ENCODE assay signal across 20 cellular contexts in the genomic region with DNA sequence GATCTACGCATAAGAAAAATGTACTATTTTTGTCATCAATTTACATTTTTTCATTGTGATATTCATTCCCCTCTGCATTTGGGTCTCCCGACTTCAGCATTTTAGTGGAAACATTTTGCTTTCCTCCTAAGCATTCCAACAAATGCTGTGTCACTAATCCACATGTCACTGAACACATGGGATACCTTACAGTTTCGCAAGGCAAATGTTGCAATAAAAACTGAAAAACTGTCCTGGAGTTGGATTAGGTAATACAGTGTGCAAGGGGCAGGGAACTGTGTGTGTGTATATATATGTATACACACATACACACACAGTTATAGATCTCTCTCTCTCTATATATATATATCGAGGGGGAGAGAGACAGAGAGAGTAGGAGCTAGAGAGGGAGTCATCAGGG.
A peak's percentile ranks its signal among the peaks of the same experiment; 100 is the strongest.
DNase-seq lines count a peak whose midpoint lies in the region; ATAC-seq and TF ChIP-seq lines count a peak whose summit lies in the region.
"Had no signal": no experiment of that assay in that cellular context is flagged by ENCODE, and none has a peak within 500 bp of the region (broad histone marks: within the 10 kb centered on the region; RNA-seq: fewer than 3 reads in every experiment).

No MANE protein-coding gene starts in this region.

- ATAC-seq in GM19324 (IDR thresholded peaks at IDR 0.05; ENCODE audit: low FRiP score, unreplicated experiment), result no peak
- ATAC-seq: activated naive CD4-positive, alpha-beta T cell treated with anti-CD3 and anti-CD28 coated beads, Interleukin-2, amount 50 U/mL, for 72 hours; CD8-positive, alpha-beta T cell; stimulated activated memory B cell treated with anti-CD40 and anti-IgM and Interleukin-4, amounts not matched to agents 10 μg/mL and 1 μg/mL and 100 μg/mL, for 72 hours had no signal

- peaks cover 0 to 6% (median 3%) of the 10 kb centered on the region in 8 donors for H3K9me3 Mint-ChIP-seq in CD4-positive, alpha-beta memory T cell

- no peaks in the 10 kb centered on the region for H3K36me3 ChIP-seq in adipocyte (ENCODE audit: control insufficient read depth, insufficient read depth, low read length, severe bottlenecking)
- H3K36me3 ChIP-seq in CD4-positive, alpha-beta memory T cell (ENCODE audit: insufficient read depth, low read length), result no peaks in the 10 kb centered on the region
- H3K36me3 ChIP-seq: thyroid gland had no signal

- no peak overlapping the region for H3K27ac Mint-ChIP-seq in CD4-positive, alpha-beta memory T cell
- H3K27ac Mint-ChIP-seq: activated naive CD4-positive, alpha-beta T cell treated with anti-CD3 and anti-CD28 coated beads, Interleukin-2, amount 50 U/mL, for 72 hours; CD8-positive, alpha-beta T cell; stimulated activated memory B cell treated with anti-CD40 and anti-IgM and Interleukin-4, amounts not matched to agents 10 μg/mL and 1 μg/mL and 100 μg/mL, for 72 hours had no signal

- intact Hi-C loops in CD4-positive, alpha-beta memory T cell (cut with micrococcal nuclease), result no loop called here

- CTCF ChIA-PET in CD4-positive, alpha-beta memory T cell (lab: Charles Lee; ENCODE audit: partially characterized antibody), result no interaction called here

- H3K27ac ChIP-seq in CD4-positive, alpha-beta memory T cell (ENCODE audit: low read depth, low read length), result no peak overlapping the region
- H3K27ac ChIP-seq: thyroid gland had no signal

- POLR2A ChIA-PET in CD4-positive, alpha-beta memory T cell (lab: Charles Lee; ENCODE audit: partially characterized antibody), result no interaction called here

- H3K9me3 ChIP-seq in adipocyte (ENCODE audit: control insufficient read depth, low read length), result no peaks in the 10 kb centered on the region
- H3K9me3 ChIP-seq in CD4-positive, alpha-beta memory T cell (ENCODE audit: control insufficient read depth in 1 of 2, low read length in 2 of 2), result no peaks in the 10 kb centered on the region
- H3K9me3 ChIP-seq: thyroid gland had no signal

- H3K36me3 Mint-ChIP-seq in CD4-positive, alpha-beta memory T cell, result no peaks in the 10 kb centered on the region
- H3K36me3 Mint-ChIP-seq: activated naive CD4-positive, alpha-beta T cell treated with anti-CD3 and anti-CD28 coated beads, Interleukin-2, amount 50 U/mL, for 72 hours; CD8-positive, alpha-beta T cell; stimulated activated memory B cell treated with anti-CD40 and anti-IgM and Interleukin-4, amounts not matched to agents 10 μg/mL and 1 μg/mL and 100 μg/mL, for 72 hours had no signal

- H3K27me3 Mint-ChIP-seq in CD4-positive, alpha-beta memory T cell, result no peaks in the 10 kb centered on the region
- H3K27me3 Mint-ChIP-seq: stimulated activated memory B cell treated with anti-CD40 and anti-IgM and Interleukin-4, amounts not matched to agents 10 μg/mL and 1 μg/mL and 100 μg/mL, for 72 hours had no signal

- peaks cover 28% of the 10 kb centered on the region for H3K4me1 ChIP-seq in adipocyte (ENCODE audit: control insufficient read depth, insufficient read depth, low read length)
- H3K4me1 ChIP-seq in CD4-positive, alpha-beta memory T cell (ENCODE audit: insufficient read depth, low read length), result no peaks in the 10 kb centered on the region

- no peak overlapping the region for H3K4me3 ChIP-seq in AG10803 (ENCODE audit: low read length)
- no peak overlapping the region for H3K4me3 ChIP-seq in adipocyte (ENCODE audit: low read length)
- no peak overlapping the region for H3K4me3 ChIP-seq in CD4-positive, alpha-beta memory T cell (ENCODE audit: low read length in 2 of 2)
- H3K4me3 ChIP-seq: dorsolateral prefrontal cortex, thyroid gland had no signal

- H3K4me1 Mint-ChIP-seq in CD4-positive, alpha-beta memory T cell, result no peaks in the 10 kb centered on the region
- H3K4me1 Mint-ChIP-seq: stimulated activated memory B cell treated with anti-CD40 and anti-IgM and Interleukin-4, amounts not matched to agents 10 μg/mL and 1 μg/mL and 100 μg/mL, for 72 hours had no signal

- TF ChIP-seq CTCF in AG10803 (conservative IDR thresholded peaks at IDR 0.05; ENCODE audit: low read length), result no peak

- H3K4me3 Mint-ChIP-seq in CD4-positive, alpha-beta memory T cell, result no peak overlapping the region
- H3K4me3 Mint-ChIP-seq: CD8-positive, alpha-beta T cell; stimulated activated memory B cell treated with anti-CD40 and anti-IgM and Interleukin-4, amounts not matched to agents 10 μg/mL and 1 μg/mL and 100 μg/mL, for 72 hours had no signal

- H3K27me3 ChIP-seq in adipocyte (replicated peaks; ENCODE audit: control insufficient read depth, insufficient read depth, low read length), result no peaks in the 10 kb centered on the region
- H3K27me3 ChIP-seq in CD4-positive, alpha-beta memory T cell (ENCODE audit: insufficient read depth, low read length), result no peaks in the 10 kb centered on the region
- H3K27me3 ChIP-seq: dorsolateral prefrontal cortex, thyroid gland had no signal

- no peak overlapping the region for H3K9ac ChIP-seq in adipocyte (ENCODE audit: low read length)

- DNase-seq in AG10803 (ENCODE audit: low read depth), result peak; percentile 77
- DNase-seq in LHCN-M2 (ENCODE audit: low read depth), result peak; percentile 37
- peak; percentile 81 for DNase-seq in adipocyte (ENCODE audit: low read depth)
- peak; percentile 50 for DNase-seq in iris pigment epithelial cell (ENCODE audit: low read depth)
- no peak for DNase-seq in CD4-positive, alpha-beta memory T cell
- DNase-seq in T-helper 9 cell, result no peak
- no peak for DNase-seq in NCI-H748 (lab: John Stamatoyannopoulos, UW; ENCODE audit: unreplicated experiment)
- DNase-seq: CD8-positive, alpha-beta T cell; dorsolateral prefrontal cortex; H7; hypothalamus; kidney glomerular epithelial cell; NCI-H1048; NCI-H2029 treated with DMSO at 0.1 percent for 48 hours; NCI-H446 treated with DMSO at 0.1 percent for 48 hours; stimulated activated CD4-positive, alpha-beta T cell treated with anti-CD3 and anti-CD28 coated beads, Interleukin-15, amount 100 ng/mL, for 24 hours; thyroid gland had no signal

Comparison
In these comparisons a context has a peak if more than half of its experiments do, and no peak if none do; other contexts are left out.
1. DNase-seq: peak in AG10803 (single experiment), LHCN-M2 (single experiment), adipocyte (single experiment) and iris pigment epithelial cell (single experiment); none in CD4-positive, alpha-beta memory T cell (0 of 5), T-helper 9 cell (single experiment) and NCI-H748 (single experiment).